ENCODE assay signal across 11 cellular contexts in the genomic region with DNA sequence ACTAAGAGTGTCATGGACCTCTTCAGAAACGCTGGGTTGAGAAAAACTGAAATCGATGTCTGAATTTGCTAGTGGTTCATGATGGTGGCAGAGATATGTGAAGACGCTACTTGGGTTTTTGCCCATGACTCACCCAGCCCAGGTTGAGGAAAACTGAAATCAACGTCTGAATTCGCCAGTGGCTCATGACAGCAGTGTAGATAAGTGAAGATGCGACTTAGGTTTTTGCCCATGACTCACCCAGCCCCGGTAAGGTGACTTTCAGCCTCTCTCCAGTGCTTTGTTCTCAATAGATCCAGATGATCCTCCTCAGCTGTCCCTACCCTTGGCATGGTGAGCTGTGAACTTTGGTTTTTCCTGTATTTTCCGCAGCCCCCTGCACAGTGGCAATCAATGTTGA.
DNase-seq lines count a peak whose midpoint lies in the region; FAIRE-seq and TF ChIP-seq lines count a peak whose summit lies in the region.
"Had no signal": no experiment of that assay in that cellular context is flagged by ENCODE, and none has a peak within 500 bp of the region (broad histone marks: within the 10 kb centered on the region; RNA-seq: fewer than 3 reads in every experiment).

No MANE protein-coding gene starts in this region.

- H3K27me3 ChIP-seq in BE2C: no peaks in the 10 kb centered on the region
- H3K27me3 ChIP-seq: ovary, SJCRH30 had no signal

- TF ChIP-seq CTCF in GM12864 (IDR thresholded peaks at IDR 0.05; ENCODE audit: low read depth, low read length, missing control alignments) (no peak), BE2C (IDR thresholded peaks at IDR 0.05; ENCODE audit: low read depth, low read length) (no peak)

- H3K4me3 ChIP-seq in GM12864 (ENCODE audit: low read depth, low read length) (no peak overlapping the region), BE2C (ENCODE audit: low read depth, low read length) (no peak overlapping the region)
- H3K4me3 ChIP-seq: ovary, SJCRH30 had no signal

- H3K4me1 ChIP-seq in BE2C: peaks cover 9% of the 10 kb centered on the region

- DNase-seq in GM12864 (ENCODE audit: low read depth): peak; percentile 22
- no peak for DNase-seq in GM19239 (ENCODE audit: insufficient read length, low spot score)
- peak in 48 of 76 experiments; percentile 2 to 77 (median 29) for DNase-seq in HUDEP-2 (lab: John Stamatoyannopoulos, UW; ENCODE audit: unreplicated experiment in 76 of 76)
- DNase-seq in islet precursor cell: peak; percentile 54
- no peak for DNase-seq in NCI-H1436 treated with DMSO at 0.1 percent for 48 hours (lab: John Stamatoyannopoulos, UW)
- DNase-seq in NCI-H510A treated with DMSO at 0.1 percent for 48 hours (lab: John Stamatoyannopoulos, UW): no peak
- DNase-seq in BE2C: no peak
- DNase-seq in EL: no peak
- DNase-seq: ovary, SJCRH30 had no signal

- no peaks in the 10 kb centered on the region for H3K36me3 ChIP-seq in BE2C
- H3K36me3 ChIP-seq: ovary, SJCRH30 had no signal

- H3K9me3 ChIP-seq in BE2C: no peaks in the 10 kb centered on the region
- H3K9me3 ChIP-seq: ovary, SJCRH30 had no signal

- FAIRE-seq in GM19239 (lab: Jason Lieb, UNC): peak; percentile 26
- FAIRE-seq: H54 had no signal

Comparison
In these comparisons a context has a peak if more than half of its experiments do, and no peak if none do; other contexts are left out.
1. DNase-seq: peak in GM12864 (single experiment), HUDEP-2 (48 of 76) and islet precursor cell (single experiment); none in GM19239 (single experiment), NCI-H1436 treated with DMSO at 0.1 percent for 48 hours (single experiment), NCI-H510A treated with DMSO at 0.1 percent for 48 hours (single experiment), BE2C (single experiment) and EL (single experiment).